ENCODE assay signal across 22 cellular contexts in genomic region chrX:111728096-111728495, GRCh38. TPM values are rescaled to one million over a fixed set of nuclear protein-coding genes. Genes with fewer than 3 reads are reported as not detected.
DNase-seq lines count a peak whose midpoint lies in the region; ATAC-seq and TF ChIP-seq lines count a peak whose summit lies in the region.
"Had no signal": no experiment of that assay in that cellular context is flagged by ENCODE, and none has a peak within 500 bp of the region (broad histone marks: within the 10 kb centered on the region; RNA-seq: fewer than 3 reads in every experiment).

No MANE protein-coding gene starts in this region.

- H3K18ac ChIP-seq in IMR-90 (ENCODE audit: low read depth, low read length): no peak overlapping the region

- no peaks in the 10 kb centered on the region for H3K27me3 Mint-ChIP-seq in chondrocyte (ENCODE audit: low read depth)

- H4K91ac ChIP-seq in IMR-90 (ENCODE audit: insufficient read depth, low read depth, low read length): no peak overlapping the region

- WGBS in IMR-90 (ENCODE audit: extremely low coverage in 2 of 2, insufficient read length in 1 of 2), 2 experiments: no CpG with 5 or more reads among the region's 2 CpGs

- H3K4ac ChIP-seq in IMR-90 (ENCODE audit: low read depth, low read length): no peak overlapping the region

- H3K27ac Mint-ChIP-seq in chondrocyte (ENCODE audit: unreplicated experiment): peak overlapping the region; percentile 78

- H4K5ac ChIP-seq in IMR-90 (ENCODE audit: low read depth, low read length): no peak overlapping the region

- dilution Hi-C loops in IMR-90 (cut with HindIII; ENCODE audit: low sequenced_read_pairs, unreplicated experiment): no loop called here

- no peak overlapping the region for H2BK15ac ChIP-seq in IMR-90 (ENCODE audit: low read depth, low read length)

- no peak overlapping the region for H3K56ac ChIP-seq in IMR-90 (ENCODE audit: extremely low read depth, insufficient read depth, low read length)

- POLR2A ChIA-PET in IMR-90 (lab: Charles Lee; ENCODE audit: unreplicated experiment): interaction anchor here (0.7 kb wide), 1 partner anchor 9 kb away, joined by 3 read pairs; no protein-coding TSS in a partner anchor

- H3K27me3 ChIP-seq in IMR-90 (ENCODE audit: control insufficient read depth, insufficient read depth, low read length): no peaks in the 10 kb centered on the region; the same call in 1 of the 2 replicates

- no peaks in the 10 kb centered on the region for H3K9me3 Mint-ChIP-seq in chondrocyte (ENCODE audit: low read depth)

- H2BK20ac ChIP-seq in IMR-90 (ENCODE audit: low read depth, low read length): no peak overlapping the region

- BruUV-seq in IMR-90 (replicated peaks; lab: Mats Ljungman, UMichigan): no TSS peak

- intact Hi-C loops in IMR-90 (cut with micrococcal nuclease): loop anchor here (10.0 kb wide), 1 partner anchor 417 kb away; no protein-coding TSS in a partner anchor

- H3K4me1 ChIP-seq in IMR-90 (ENCODE audit: control insufficient read depth, insufficient read depth, low read length): 0 out of 2 replicates have a peak, but pooled peaks cover 2% of the 10 kb centered on the region
- H3K4me1 ChIP-seq: HAP-1 had no signal

- no peak overlapping the region for H2BK120ac ChIP-seq in IMR-90 (ENCODE audit: low read depth, low read length)

- no peaks in the 10 kb centered on the region; the same call in 1 of the 2 replicates for H3K9me1 ChIP-seq in IMR-90 (ENCODE audit: insufficient read depth, low read length)

- TF ChIP-seq CTCF in IMR-90 (conservative IDR thresholded peaks at IDR 0.05; ENCODE audit: low read depth, low read length) (no peak), chondrocyte (IDR thresholded peaks at IDR 0.05) (no peak)

- ATAC-seq in IMR-90 (ENCODE audit: low read depth): peak; percentile 63
- no peak for ATAC-seq in HG03196 (IDR thresholded peaks at IDR 0.05; ENCODE audit: unreplicated experiment)
- ATAC-seq: GM12878, K562, Panc1 had no signal

- H3K27ac ChIP-seq in IMR-90 (ENCODE audit: insufficient read depth, low read length) (no peak overlapping the region), caudate nucleus (ENCODE audit: low read depth, low read length) (no peak overlapping the region)
- H3K27ac ChIP-seq: C4-2B, HL-60 had no signal

- no peaks in the 10 kb centered on the region for H3K79me1 ChIP-seq in IMR-90 (ENCODE audit: low read depth in 1 of 2, low read length in 2 of 2)

- no peak overlapping the region for H3K14ac ChIP-seq in IMR-90 (replicated peaks; ENCODE audit: low read depth, low read length)

- DNase-seq in AG20443 (ENCODE audit: low spot score): peak; percentile 14
- peak; percentile 26 for DNase-seq in IMR-90
- DNase-seq in chondrocyte (ENCODE audit: low spot score): no peak
- DNase-seq in renal cortical epithelial cell (ENCODE audit: low read depth): peak; percentile 51
- no peak for DNase-seq in amniotic stem cell (lab: John Stamatoyannopoulos, UW)
- DNase-seq in NCI-H2171 treated with DMSO at 0.1 percent for 48 hours (lab: John Stamatoyannopoulos, UW): no peak
- no peak for DNase-seq in caudate nucleus (lab: John Stamatoyannopoulos, UW)
- DNase-seq: DMS153, NCI-H1092 treated with DMSO at 0.1 percent for 48 hours, NCI-H1694 treated with DMSO at 0.1 percent for 48 hours, NCI-H2171, NCI-H510A, NCI-H82, Right ventricle myocardium superior, SK-N-SH had no signal

- TF ChIP-seq POLR2A in IMR-90 (IDR thresholded peaks at IDR 0.05; ENCODE audit: low read depth, low read length): no peak

- no peak for TF ChIP-seq RAD21 in IMR-90 (IDR thresholded peaks at IDR 0.05; ENCODE audit: low read length)

- H2AK5ac ChIP-seq in IMR-90 (ENCODE audit: low read depth, low read length): no peak overlapping the region

- in situ Hi-C loops in IMR-90 (cut with MboI; ENCODE audit: low sequenced_read_pairs): no loop called here

- no peak overlapping the region for H4K8ac ChIP-seq in IMR-90 (ENCODE audit: low read depth in 2 of 2, low read length in 2 of 2)

- no peaks in the 10 kb centered on the region for H4K20me1 ChIP-seq in IMR-90 (ENCODE audit: insufficient read depth, low read length)

- H3K36me3 Mint-ChIP-seq in chondrocyte (ENCODE audit: low read depth): peaks cover 39% of the 10 kb centered on the region

- no peak overlapping the region for H2BK5ac ChIP-seq in IMR-90 (ENCODE audit: low read depth, low read length, poor library complexity, severe bottlenecking)

- H3K4me3 Mint-ChIP-seq in chondrocyte (ENCODE audit: unreplicated experiment): no peak overlapping the region

- no peak overlapping the region for H3K4me2 ChIP-seq in IMR-90 (ENCODE audit: low read depth, low read length)
- H3K4me2 ChIP-seq: SK-N-SH had no signal

- H2AK9ac ChIP-seq in IMR-90 (replicated peaks; ENCODE audit: low read depth, low read length, poor library complexity): no peak overlapping the region

- no peaks in the 10 kb centered on the region for H3K9me3 ChIP-seq in IMR-90 (ENCODE audit: control insufficient read depth, insufficient read depth, low read length)
- H3K9me3 ChIP-seq: HAP-1, SK-N-SH had no signal

- H3K4me3 ChIP-seq in IMR-90 (ENCODE audit: insufficient read depth, low read depth, low read length): no peak overlapping the region
- H3K4me3 ChIP-seq: GM12878, HAP-1, K562 had no signal

- no peak overlapping the region for H3K23ac ChIP-seq in IMR-90 (ENCODE audit: low read depth, low read length)

- CTCF ChIA-PET in IMR-90 (lab: Yijun Ruan, JAX): interaction anchor here (0.6 to 2.1 kb wide), 3 partner anchors 8 to 142 kb away, joined by 3 to 8 read pairs (median 4); no protein-coding TSS in a partner anchor

- no peak overlapping the region for H3K9ac ChIP-seq in IMR-90 (ENCODE audit: low read depth, low read length)
- H3K9ac ChIP-seq: SK-N-SH had no signal

- H2AFZ ChIP-seq in IMR-90 (replicated peaks; ENCODE audit: low read length, poor library complexity): no peak overlapping the region

- H3K4me1 Mint-ChIP-seq in chondrocyte (ENCODE audit: low read depth): peaks cover 24% of the 10 kb centered on the region

- H3K36me3 ChIP-seq in IMR-90 (ENCODE audit: control insufficient read depth, insufficient read depth, low read length): peaks cover 9% of the 10 kb centered on the region

TF ChIP-seq in IMR-90, 13 proteins besides CTCF, POLR2A, EP300 and RAD21:
- TF ChIP-seq CHD1 (IDR thresholded peaks at IDR 0.05; ENCODE audit: low read depth, low read length): no peak
- no peak for TF ChIP-seq MXI1 (IDR thresholded peaks at IDR 0.05; ENCODE audit: borderline replicate concordance, low read depth, low read length)
- TF ChIP-seq RCOR1 (IDR thresholded peaks at IDR 0.05; ENCODE audit: insufficient replicate concordance, low read length): no peak
- no peak for TF ChIP-seq USF2 (IDR thresholded peaks at IDR 0.05; ENCODE audit: low read depth, low read length)
- no peak for TF ChIP-seq FOS (IDR thresholded peaks at IDR 0.05; ENCODE audit: low read depth, low read length)
- no peak for TF ChIP-seq NFE2L2 (IDR thresholded peaks at IDR 0.05; ENCODE audit: low read depth, low read length)
- TF ChIP-seq MAFK (IDR thresholded peaks at IDR 0.05; ENCODE audit: low read depth, low read length): no peak
- TF ChIP-seq RFX5 (IDR thresholded peaks at IDR 0.05; ENCODE audit: low read depth, low read length): no peak
- no peak for TF ChIP-seq ELK1 (IDR thresholded peaks at IDR 0.05; ENCODE audit: borderline replicate concordance, low read depth, low read length)
- no peak for TF ChIP-seq CEBPB (IDR thresholded peaks at IDR 0.05; ENCODE audit: low read depth, low read length)
- TF ChIP-seq MAZ (IDR thresholded peaks at IDR 0.05; ENCODE audit: borderline replicate concordance, low read depth, low read length): no peak
- no peak for TF ChIP-seq SMC3 (IDR thresholded peaks at IDR 0.05; ENCODE audit: low read depth, low read length)
- no peak for TF ChIP-seq BHLHE40 (IDR thresholded peaks at IDR 0.05; ENCODE audit: low read depth, low read length)

RNA-seq across cellular contexts. Expression of gene ALG13, which starts 47.1 kb away (rescaled TPM):
- total RNA-seq in IMR-90 (2012; rRNA removed): 38.3 and 42.7 TPM in 2 replicates
- polyA plus RNA-seq in IMR-90 (2012; rRNA removed): 47.6 and 54.0 TPM in 2 replicates
- 25.8 and 39.3 TPM in 2 replicates for polyA plus RNA-seq in IMR-90 (2012; cell fraction: cytosol; rRNA removed)
- polyA plus RNA-seq in IMR-90 (2012; cell fraction: nucleus; rRNA removed; ENCODE audit: low replicate concordance): 49.6 and 211 TPM in 2 replicates
- 53.8 to 75.4 TPM (median 56.1 TPM) in 3 replicates for total RNA-seq in chondrocyte
- 36.8 and 47.7 TPM in 2 replicates for total RNA-seq in renal cortical epithelial cell

Comparison
In these comparisons a context has a peak if more than half of its experiments do, and no peak if none do; other contexts are left out.
1. DNase-seq: peak in AG20443 (single experiment), IMR-90 (single experiment) and renal cortical epithelial cell (single experiment); none in chondrocyte (single experiment), amniotic stem cell (single experiment), NCI-H2171 treated with DMSO at 0.1 percent for 48 hours (single experiment) and caudate nucleus (0 of 61).